Comparison of ENCODE assay signal across 12 cellular contexts in the genomic region with DNA sequence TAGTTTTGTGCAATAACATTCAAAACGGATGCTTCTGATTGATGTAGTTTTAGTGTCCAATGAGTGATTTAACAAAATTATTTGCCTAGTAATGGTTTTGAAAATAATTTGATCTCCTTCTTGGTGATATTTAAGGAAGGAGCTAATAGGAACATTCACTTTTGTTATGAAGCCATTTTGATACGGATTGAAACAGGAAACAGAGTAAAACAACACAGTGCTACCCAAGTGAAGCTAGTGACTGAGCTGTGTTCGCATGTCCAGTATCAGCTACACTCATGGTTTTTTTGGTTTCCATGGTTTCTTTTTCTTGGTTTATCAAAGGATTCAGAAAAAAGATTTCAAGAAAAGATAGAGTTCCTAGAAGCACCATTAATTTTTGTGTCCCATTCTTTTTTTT. TPM values are rescaled to one million over a fixed set of nuclear protein-coding genes. Genes with fewer than 3 reads are reported as not detected.
DNase-seq lines count a peak whose midpoint lies in the region; ATAC-seq and TF ChIP-seq lines count a peak whose summit lies in the region.
"Had no signal": no experiment of that assay in that cellular context is flagged by ENCODE, and none has a peak within 500 bp of the region (broad histone marks: within the 10 kb centered on the region; RNA-seq: fewer than 3 reads in every experiment).

No MANE protein-coding gene starts in this region.

- no CpG with 5 or more reads among the region's 3 CpGs for WGBS in mesendoderm (ENCODE audit: extremely low coverage, insufficient coverage, low lambda C conversion rate)

- no peak for TF ChIP-seq CTCF in MM.1S (IDR thresholded peaks at IDR 0.05; ENCODE audit: low read length)

- H3K79me1 ChIP-seq in mesendoderm (ENCODE audit: low read length): no peaks in the 10 kb centered on the region

- H4K5ac ChIP-seq in mesendoderm (ENCODE audit: low read length): no peak overlapping the region

- H4K20me1 ChIP-seq in MM.1S (ENCODE audit: insufficient read depth, low read length): no peaks in the 10 kb centered on the region

- H2AK5ac ChIP-seq in mesendoderm (ENCODE audit: low read length): no peak overlapping the region

- ATAC-seq in stimulated activated memory B cell treated with anti-CD40 and anti-IgM and Interleukin-4, amounts not matched to agents 10 μg/mL and 1 μg/mL and 100 μg/mL, for 72 hours: no peak
- ATAC-seq in GM19455 (IDR thresholded peaks at IDR 0.05; ENCODE audit: unreplicated experiment): no peak

- H3K4me3 ChIP-seq in MM.1S (ENCODE audit: low read length): no peak overlapping the region
- H3K4me3 ChIP-seq in mesendoderm (ENCODE audit: low read length): no peak overlapping the region
- H3K4me3 ChIP-seq: GM23248, thyroid gland had no signal

- H3K27me3 Mint-ChIP-seq in activated CD4-positive, alpha-beta T cell treated with anti-CD3 and anti-CD28 coated beads, Interleukin-2, amount 10 ng/mL, durations not matched to agents 24 days and 14 days: no peaks in the 10 kb centered on the region
- H3K27me3 Mint-ChIP-seq in stimulated activated memory B cell treated with anti-CD40 and anti-IgM and Interleukin-4, amounts not matched to agents 10 μg/mL and 1 μg/mL and 100 μg/mL, for 72 hours: no peaks in the 10 kb centered on the region

- H3K36me3 ChIP-seq in MM.1S (replicated peaks; ENCODE audit: insufficient read depth, low read length) (no peaks in the 10 kb centered on the region), mesendoderm (ENCODE audit: control insufficient read depth, insufficient read depth, low read length) (no peaks in the 10 kb centered on the region)
- H3K36me3 ChIP-seq: thyroid gland had no signal

- H3K27me3 ChIP-seq in MM.1S (replicated peaks; ENCODE audit: insufficient read depth, low read length) (no peaks in the 10 kb centered on the region), mesendoderm (ENCODE audit: insufficient read depth, low read length, poor library complexity) (no peaks in the 10 kb centered on the region)
- H3K27me3 ChIP-seq: dorsolateral prefrontal cortex, thyroid gland had no signal

- H3K4ac ChIP-seq in mesendoderm (ENCODE audit: low read depth, low read length): no peak overlapping the region

- H3K4me1 Mint-ChIP-seq in activated CD4-positive, alpha-beta T cell treated with anti-CD3 and anti-CD28 coated beads, Interleukin-2, amount 10 ng/mL, durations not matched to agents 24 days and 14 days: peaks cover 43% of the 10 kb centered on the region
- H3K4me1 Mint-ChIP-seq in stimulated activated memory B cell treated with anti-CD40 and anti-IgM and Interleukin-4, amounts not matched to agents 10 μg/mL and 1 μg/mL and 100 μg/mL, for 72 hours: peaks cover 17% of the 10 kb centered on the region

- no peaks in the 10 kb centered on the region for H3K9me2 ChIP-seq in MM.1S (replicated peaks; ENCODE audit: insufficient read depth, low read length)

- no peak overlapping the region for H2BK15ac ChIP-seq in mesendoderm (replicated peaks; ENCODE audit: low read depth)

- peak overlapping the region; percentile 79 for H3K27ac Mint-ChIP-seq in activated CD4-positive, alpha-beta T cell treated with anti-CD3 and anti-CD28 coated beads, Interleukin-2, amount 10 ng/mL, durations not matched to agents 24 days and 14 days
- H3K27ac Mint-ChIP-seq in stimulated activated memory B cell treated with anti-CD40 and anti-IgM and Interleukin-4, amounts not matched to agents 10 μg/mL and 1 μg/mL and 100 μg/mL, for 72 hours: peak overlapping the region; percentile 49

- no peak overlapping the region for H2BK120ac ChIP-seq in mesendoderm (ENCODE audit: low read depth, low read length)

- intact Hi-C loops in activated CD4-positive, alpha-beta T cell treated with anti-CD3 and anti-CD28 coated beads, Interleukin-2, amount 10 ng/mL, durations not matched to agents 24 days and 14 days (cut with micrococcal nuclease): no loop called here

- no peaks in the 10 kb centered on the region for H3F3A ChIP-seq in MM.1S (ENCODE audit: insufficient read depth, low read length)

- H3K4me2 ChIP-seq in MM.1S (ENCODE audit: low read depth, low read length) (peak overlapping the region; percentile 2; the same call in 1 of the 2 replicates), mesendoderm (ENCODE audit: low read length) (no peak overlapping the region)

- H3K23ac ChIP-seq in mesendoderm (ENCODE audit: low read length): no peak overlapping the region

- H3K9ac ChIP-seq in MM.1S (ENCODE audit: low read length) (no peak overlapping the region), mesendoderm (ENCODE audit: low read length) (no peak overlapping the region)
- H3K9ac ChIP-seq: GM23248 had no signal

- H3K4me3 Mint-ChIP-seq in activated CD4-positive, alpha-beta T cell treated with anti-CD3 and anti-CD28 coated beads, Interleukin-2, amount 10 ng/mL, durations not matched to agents 24 days and 14 days: peak overlapping the region; percentile 45
- no peak overlapping the region for H3K4me3 Mint-ChIP-seq in stimulated activated memory B cell treated with anti-CD40 and anti-IgM and Interleukin-4, amounts not matched to agents 10 μg/mL and 1 μg/mL and 100 μg/mL, for 72 hours

- DNase-seq in activated CD4-positive, alpha-beta T cell treated with anti-CD3 and anti-CD28 coated beads, Interleukin-2, amount 10 ng/mL, durations not matched to agents 24 days and 14 days: peak; percentile 65
- no peak for DNase-seq in activated CD4-positive, alpha-beta T cell treated with anti-CD3 and anti-CD28 coated beads, Interleukin-2, amount 50 U/mL, for 4 hours
- DNase-seq in MM.1S (no peak), dermis blood vessel endothelial cell (peak; percentile 49), mesendoderm (no peak)
- DNase-seq in effector CD4-positive, alpha-beta T cell: no peak
- DNase-seq: dorsolateral prefrontal cortex, GM23248, NCI-H2171, thyroid gland had no signal

- H3K56ac ChIP-seq in mesendoderm (ENCODE audit: low read length): no peak overlapping the region

- H3K79me2 ChIP-seq in MM.1S (ENCODE audit: low read length) (no peaks in the 10 kb centered on the region), mesendoderm (ENCODE audit: control insufficient read depth, insufficient read depth, low read length) (no peaks in the 10 kb centered on the region)

- no peak overlapping the region for H2BK5ac ChIP-seq in mesendoderm (ENCODE audit: low read length)

- peaks cover 19% of the 10 kb centered on the region for H3K4me1 ChIP-seq in MM.1S (ENCODE audit: low read length)
- no peaks in the 10 kb centered on the region for H3K4me1 ChIP-seq in mesendoderm (ENCODE audit: control insufficient read depth, low read depth, low read length)
- H3K4me1 ChIP-seq: thyroid gland had no signal

- no peaks in the 10 kb centered on the region for H3K9me3 ChIP-seq in MM.1S (replicated peaks; ENCODE audit: insufficient read depth, low read length)
- H3K9me3 ChIP-seq: thyroid gland had no signal

- no peak overlapping the region for H2AFZ ChIP-seq in MM.1S (ENCODE audit: low read length)
- H2AFZ ChIP-seq: GM23248 had no signal

- H4K8ac ChIP-seq in mesendoderm (ENCODE audit: low read depth, low read length): no peak overlapping the region

- no peak overlapping the region for H3K18ac ChIP-seq in mesendoderm (ENCODE audit: low read length)

- H3K27ac ChIP-seq in MM.1S (ENCODE audit: low read length) (no peak overlapping the region), mesendoderm (ENCODE audit: low read depth, low read length) (no peak overlapping the region)
- H3K27ac ChIP-seq: GM23248 had no signal

- H3K9me3 Mint-ChIP-seq in activated CD4-positive, alpha-beta T cell treated with anti-CD3 and anti-CD28 coated beads, Interleukin-2, amount 10 ng/mL, durations not matched to agents 24 days and 14 days: peaks cover 6% of the 10 kb centered on the region
- H3K9me3 Mint-ChIP-seq in stimulated activated memory B cell treated with anti-CD40 and anti-IgM and Interleukin-4, amounts not matched to agents 10 μg/mL and 1 μg/mL and 100 μg/mL, for 72 hours: no peaks in the 10 kb centered on the region

- peaks cover 31% of the 10 kb centered on the region for H3K36me3 Mint-ChIP-seq in activated CD4-positive, alpha-beta T cell treated with anti-CD3 and anti-CD28 coated beads, Interleukin-2, amount 10 ng/mL, durations not matched to agents 24 days and 14 days (ENCODE audit: low read depth)
- peaks cover 57% of the 10 kb centered on the region for H3K36me3 Mint-ChIP-seq in stimulated activated memory B cell treated with anti-CD40 and anti-IgM and Interleukin-4, amounts not matched to agents 10 μg/mL and 1 μg/mL and 100 μg/mL, for 72 hours

RNA-seq across cellular contexts. Expression of gene PLEKHO1, which starts 40.1 kb away (rescaled TPM):
- total RNA-seq in activated CD4-positive, alpha-beta T cell treated with anti-CD3 and anti-CD28 coated beads, Interleukin-2, amount 10 ng/mL, durations not matched to agents 24 days and 14 days: 25.2 and 26.4 TPM in 2 replicates
- 31.0 and 65.9 TPM in 2 replicates for total RNA-seq in dermis blood vessel endothelial cell
- polyA plus RNA-seq in mesendoderm (2013, experiment 1 of 2): 44.0 TPM
- polyA plus RNA-seq in mesendoderm (2013, experiment 2 of 2): 44.5 TPM

RNA-seq across cellular contexts. Expression of gene VPS45, which starts 42.0 kb away (rescaled TPM):
- total RNA-seq in activated CD4-positive, alpha-beta T cell treated with anti-CD3 and anti-CD28 coated beads, Interleukin-2, amount 10 ng/mL, durations not matched to agents 24 days and 14 days: 20.8 and 21.0 TPM in 2 replicates
- 25.4 and 31.9 TPM in 2 replicates for total RNA-seq in dermis blood vessel endothelial cell
- polyA plus RNA-seq in mesendoderm (2013, experiment 1 of 2): 23.7 TPM
- 22.7 TPM for polyA plus RNA-seq in mesendoderm (2013, experiment 2 of 2)

Comparison
In these comparisons a context has a peak if more than half of its experiments do, and no peak if none do; other contexts are left out.
1. DNase-seq: peak in activated CD4-positive, alpha-beta T cell treated with anti-CD3 and anti-CD28 coated beads, Interleukin-2, amount 10 ng/mL, durations not matched to agents 24 days and 14 days (single experiment) and dermis blood vessel endothelial cell (single experiment); none in activated CD4-positive, alpha-beta T cell treated with anti-CD3 and anti-CD28 coated beads, Interleukin-2, amount 50 U/mL, for 4 hours (0 of 2), MM.1S (single experiment), mesendoderm (single experiment) and effector CD4-positive, alpha-beta T cell (single experiment).